12 cellular contexts compared by ENCODE assay signal in genomic region chr20:9051508-9051907, GRCh38. TPM values are rescaled to one million over a fixed set of nuclear protein-coding genes. Genes with fewer than 3 reads are reported as not detected.
DNase-seq lines count a peak whose midpoint lies in the region; ATAC-seq, FAIRE-seq and TF ChIP-seq lines count a peak whose summit lies in the region.
"Had no signal": no experiment of that assay in that cellular context is flagged by ENCODE, and none has a peak within 500 bp of the region (broad histone marks: within the 10 kb centered on the region; RNA-seq: fewer than 3 reads in every experiment).

No MANE protein-coding gene starts in this region.

- H3K27me3 ChIP-seq in adipocyte (replicated peaks; ENCODE audit: control insufficient read depth, insufficient read depth, low read length): no peaks in the 10 kb centered on the region
- H3K27me3 ChIP-seq in hepatocyte: no peaks in the 10 kb centered on the region
- H3K27me3 ChIP-seq: vagina had no signal

- no peak overlapping the region for H2AFZ ChIP-seq in hepatocyte

- H3K27ac ChIP-seq in A549 (peak overlapping the region; percentile 56 to 86), hepatocyte (peak overlapping the region; percentile 4)
- H3K27ac ChIP-seq: left ventricle myocardium inferior, vagina had no signal

- H3K9ac ChIP-seq in adipocyte (ENCODE audit: low read length): peak overlapping the region; percentile 16

- FAIRE-seq in A549 (lab: Jason Lieb, UNC): peak; percentile 97

- POLR2A ChIA-PET in A549 (lab: Yijun Ruan, JAX): no interaction called here

- H3K9me2 ChIP-seq in hepatocyte (replicated peaks; ENCODE audit: insufficient read depth): no peaks in the 10 kb centered on the region

- H3K4me2 ChIP-seq in A549 (peak overlapping the region; percentile 74), hepatocyte (no peak overlapping the region)

- H3K4me3 ChIP-seq in A549: no peak overlapping the region
- H3K4me3 ChIP-seq in adipocyte (ENCODE audit: low read length): no peak overlapping the region
- H3K4me3 ChIP-seq in hepatocyte: no peak overlapping the region
- H3K4me3 ChIP-seq: left ventricle myocardium inferior, vagina had no signal

- peak in 1 of 2 experiments; percentile 33; a peak in 2 of 5 replicates for TF ChIP-seq EP300 in A549 (IDR thresholded peaks at IDR 0.05)

- no peaks in the 10 kb centered on the region for H3K79me2 ChIP-seq in hepatocyte

- CTCF ChIA-PET in A549 (lab: Yijun Ruan, JAX): interaction anchor here (0.6 to 2.1 kb wide), 4 partner anchors 14 to 263 kb away, joined by 3 to 8 read pairs (median 3); no protein-coding TSS in a partner anchor

- peak in 1 of 2 experiments; percentile 15; a peak in 1 of 5 replicates for TF ChIP-seq RAD21 in A549 (conservative IDR thresholded peaks at IDR 0.05 in 1 of 2, IDR thresholded peaks at IDR 0.05 in 1 of 2)

- H3K36me3 ChIP-seq in adipocyte (ENCODE audit: control insufficient read depth, insufficient read depth, low read length, severe bottlenecking): no peaks in the 10 kb centered on the region
- no peaks in the 10 kb centered on the region for H3K36me3 ChIP-seq in hepatocyte (replicated peaks; ENCODE audit: insufficient read depth, low read depth)
- H3K36me3 ChIP-seq: left ventricle myocardium inferior, vagina had no signal

- peak; percentile 94 to 98 for ATAC-seq in A549

- TF ChIP-seq POLR2A in A549 (IDR thresholded peaks at IDR 0.05; ENCODE audit: low read length): no peak

- 10% methylated on average over 2 of the region's 2 CpGs for WGBS in A549 (ENCODE audit: missing lambda C conversion rate)
- WGBS in hepatocyte (ENCODE audit: low lambda C conversion rate, missing lambda C conversion rate): 72% methylated on average over 2 of the region's 2 CpGs

- H3K4me1 ChIP-seq in A549: peaks cover 22% of the 10 kb centered on the region
- H3K4me1 ChIP-seq in adipocyte (ENCODE audit: control insufficient read depth, insufficient read depth, low read length): peaks cover 23% of the 10 kb centered on the region
- no peaks in the 10 kb centered on the region for H3K4me1 ChIP-seq in hepatocyte (ENCODE audit: insufficient read depth)

- TF ChIP-seq CTCF in A549 (IDR thresholded peaks at IDR 0.05) (no peak), hepatocyte (IDR thresholded peaks at IDR 0.05; ENCODE audit: poor library complexity) (no peak)

- peak; percentile 75 to 86 for DNase-seq in A549 (ENCODE audit: low read depth in 1 of 2, low spot score in 1 of 2)
- peak; percentile 100 for DNase-seq in HT1080 (ENCODE audit: low read depth)
- peak; percentile 97 for DNase-seq in adipocyte (ENCODE audit: low read depth)
- DNase-seq in hepatocyte (ENCODE audit: low spot score): peak; percentile 61
- no peak for DNase-seq in cerebellum (ENCODE audit: low spot score)
- no peak for DNase-seq in cerebellar nuclear complex (lab: John Stamatoyannopoulos, UW)
- no peak for DNase-seq in activated CD4-positive, alpha-beta T cell treated with anti-CD3 and anti-CD28 coated beads for 4 hours
- no peak for DNase-seq in activated CD4-positive, alpha-beta T cell treated with anti-CD3 and anti-CD28 coated beads, Interleukin-2, amount 50 U/mL, for 48 hours
- DNase-seq: activated CD4-positive, alpha-beta T cell treated with anti-CD3 and anti-CD28 coated beads for 1 hour; left ventricle myocardium inferior had no signal

- H3K9me3 ChIP-seq in A549 (no peaks in the 10 kb centered on the region), adipocyte (ENCODE audit: control insufficient read depth, low read length) (no peaks in the 10 kb centered on the region), hepatocyte (ENCODE audit: low read depth) (no peaks in the 10 kb centered on the region)
- H3K9me3 ChIP-seq: vagina had no signal

- H4K20me1 ChIP-seq in hepatocyte (ENCODE audit: insufficient read depth, poor library complexity, severe bottlenecking): no peaks in the 10 kb centered on the region

TF ChIP-seq in A549, 52 proteins besides CTCF, POLR2A, EP300 and RAD21:
- TF ChIP-seq JUNB (IDR thresholded peaks at IDR 0.05) (peak; percentile 89), GATA3 (IDR thresholded peaks at IDR 0.05; ENCODE audit: borderline replicate concordance) (peak; percentile 88; the same call in 1 of the 2 replicates), CBX8 (IDR thresholded peaks at IDR 0.05) (no peak), FOSL2 (IDR thresholded peaks at IDR 0.05) (peak; percentile 90), FOSL2 (CRISPR knock-in tag; IDR thresholded peaks at IDR 0.05) (peak; percentile 97), HOXA7 (CRISPR knock-in tag; IDR thresholded peaks at IDR 0.05) (no peak), FOXS1 (CRISPR knock-in tag; IDR thresholded peaks at IDR 0.05) (no peak), JUN (IDR thresholded peaks at IDR 0.05) (peak; percentile 33 to 62; a peak in 2 of 5 replicates), NFE2L2 (conservative IDR thresholded peaks at IDR 0.05; ENCODE audit: low read length) (0 out of 2 replicates have a peak, but pooled peaks have one; percentile 12), MAFK (IDR thresholded peaks at IDR 0.05; ENCODE audit: partially characterized antibody) (peak; percentile 48), CEBPB (IDR thresholded peaks at IDR 0.05) (peak in 1 of 2 experiments; percentile 85; a peak in 2 of 4 replicates), RARB (CRISPR knock-in tag; IDR thresholded peaks at IDR 0.05) (no peak), SMC3 (IDR thresholded peaks at IDR 0.05) (0 out of 3 replicates have a peak, but pooled peaks have one; percentile 22), EHF (CRISPR knock-in tag; IDR thresholded peaks at IDR 0.05) (no peak)
- TF ChIP-seq, protein P1, sequence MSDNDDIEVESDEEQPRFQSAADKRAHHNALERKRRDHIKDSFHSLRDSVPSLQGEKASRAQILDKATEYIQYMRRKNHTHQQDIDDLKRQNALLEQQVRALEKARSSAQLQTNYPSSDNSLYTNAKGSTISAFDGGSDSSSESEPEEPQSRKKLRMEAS (IDR thresholded peaks at IDR 0.05): peak; percentile 59

RNA-seq across cellular contexts. Expression of gene PLCB4, which starts 17.4 kb away (rescaled TPM):
- polyA plus RNA-seq in A549 (2011; rRNA removed) (24.0 and 32.1 TPM in 2 replicates), A549 (2017; fragmentation: RNase III; extraction: RNeasy Plus Mini Kit Qiagen cat#74134 plus additional on column Dnase treatment) (17.1 to 21.4 TPM (median 21.2 TPM) in 3 replicates), hepatocyte (6.4 and 12.0 TPM in 2 replicates)
- 6.6 and 7.5 TPM in 2 replicates for polyA plus RNA-seq in A549 (2012; cell fraction: cytosol; rRNA removed)
- polyA plus RNA-seq in A549 (2012; cell fraction: nucleus; rRNA removed): 9.0 and 12.0 TPM in 2 replicates
- polyA minus RNA-seq in A549 (2011; rRNA and poly(A)+ RNA removed): 21.0 and 23.4 TPM in 2 replicates
- 22.7 and 24.0 TPM in 2 replicates for total RNA-seq in HT1080 (2014; rRNA removed; shearing (Covaris generic))
- 10.6 and 12.2 TPM in 2 replicates for polyA plus RNA-seq in HT1080 (2015; cell fraction: cytosol; rRNA removed)
- polyA plus RNA-seq in HT1080 (2015; cell fraction: nucleus; rRNA removed): 45.1 and 56.4 TPM in 2 replicates
- total RNA-seq in hepatocyte (11.9 and 15.0 TPM in 2 replicates), cerebellum (36.4 TPM)
- polyA plus RNA-seq: CD14-positive monocyte had no signal

Comparison
In these comparisons a context has a peak if more than half of its experiments do, and no peak if none do; other contexts are left out.
1. DNase-seq: peak in A549 (2 of 2), HT1080 (single experiment), adipocyte (single experiment) and hepatocyte (single experiment); none in cerebellum (single experiment), cerebellar nuclear complex (0 of 2), activated CD4-positive, alpha-beta T cell treated with anti-CD3 and anti-CD28 coated beads for 4 hours (0 of 2) and activated CD4-positive, alpha-beta T cell treated with anti-CD3 and anti-CD28 coated beads, Interleukin-2, amount 50 U/mL, for 48 hours (0 of 2).